11 cellular contexts compared by ENCODE assay signal in the genomic region with DNA sequence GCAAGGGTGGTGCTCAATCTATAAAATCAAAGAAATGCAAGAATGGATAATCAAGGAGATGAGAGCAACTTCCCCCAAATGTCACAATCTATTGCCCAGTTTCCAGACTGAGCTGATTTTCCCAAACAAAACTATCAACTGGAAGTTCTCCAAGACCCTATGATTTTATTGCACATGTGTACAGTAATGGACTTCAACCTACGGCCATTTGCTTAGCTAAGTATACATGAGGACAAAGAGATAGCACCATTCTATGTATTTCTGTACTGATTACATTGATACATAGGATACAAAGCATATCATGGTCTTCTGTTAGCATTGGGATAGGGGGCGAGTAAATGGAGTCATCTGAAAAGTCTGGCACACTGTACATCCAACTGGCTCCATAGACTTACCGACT.
"Had no signal": no experiment of that assay in that cellular context is flagged by ENCODE, and none has a peak within 500 bp of the region (broad histone marks: within the 10 kb centered on the region; RNA-seq: fewer than 3 reads in every experiment).

No MANE protein-coding gene starts in this region.

- H3K4me1 Mint-ChIP-seq: GM23338, H9 had no signal

- H3K9me3 ChIP-seq: HAP-1 had no signal

- H3K27ac Mint-ChIP-seq: GM23338, H9, HFFc6 had no signal

- FAIRE-seq: H1, H54 had no signal

- DNase-seq: GM23248, GOT3, H7, H9, HCEC 1CT, HFFc6 had no signal

- H3K4me1 ChIP-seq: HAP-1 had no signal

- H3K27ac ChIP-seq: GM23248 had no signal

- H3K36me3 ChIP-seq: HAP-1 had no signal

- H3K4me3 ChIP-seq: GM23248, GM23338, HAP-1 had no signal

- ATAC-seq: GM23338, HCT116 had no signal

- H3K4me3 Mint-ChIP-seq: GM23338, H9, HFFc6 had no signal
